13 cellular contexts compared by ENCODE assay signal in the genomic region with DNA sequence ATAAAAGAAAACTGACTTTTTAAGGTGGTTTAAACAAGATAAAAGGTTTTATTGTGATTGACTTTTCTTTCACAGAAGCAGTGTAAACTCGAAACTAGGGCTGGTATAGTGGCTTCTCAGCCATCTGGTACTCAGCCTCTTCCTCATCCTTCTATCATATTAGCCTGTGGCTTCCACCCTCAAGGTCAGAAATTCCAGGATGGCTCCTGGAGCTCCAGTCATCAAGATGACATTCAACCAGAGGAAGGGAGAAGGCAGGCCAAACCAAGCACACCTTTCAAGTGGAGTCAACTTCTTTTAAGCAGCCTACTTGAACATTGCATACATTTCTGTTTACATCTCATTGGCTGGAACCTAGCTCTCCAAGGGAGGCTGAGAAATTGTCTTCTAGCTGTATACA. TPM values are rescaled to one million over a fixed set of nuclear protein-coding genes. Genes with fewer than 3 reads are reported as not detected.
A peak's percentile ranks its signal among the peaks of the same experiment; 100 is the strongest.
DNase-seq lines count a peak whose midpoint lies in the region; ATAC-seq lines count a peak whose summit lies in the region.
"Had no signal": no experiment of that assay in that cellular context is flagged by ENCODE, and none has a peak within 500 bp of the region (broad histone marks: within the 10 kb centered on the region; RNA-seq: fewer than 3 reads in every experiment).

No MANE protein-coding gene starts in this region.

- no peak overlapping the region for H3K4me3 ChIP-seq in mucosa of rectum (ENCODE audit: low read length in 2 of 2)

- H3K4me3 Mint-ChIP-seq in activated CD4-positive, alpha-beta T cell treated with anti-CD3 and anti-CD28 coated beads, Interleukin-2, amount 10 ng/mL, durations not matched to agents 24 days and 14 days: peak overlapping the region; percentile 13
- peak overlapping the region; percentile 97 for H3K4me3 Mint-ChIP-seq in activated T-helper 17 cell treated with anti-CD3 and anti-CD28 coated beads, Interleukin-2, amount 50 U/mL, for 72 hours

- H3K9ac ChIP-seq in mucosa of rectum (ENCODE audit: low read depth in 1 of 2, low read length in 2 of 2): no peak overlapping the region

- peaks cover 18 to 29% of the 10 kb centered on the region in 2 donors for H3K4me1 ChIP-seq in mucosa of rectum (ENCODE audit: control insufficient read depth in 2 of 2, insufficient read depth in 2 of 2, low read length in 2 of 2)

- H3K27ac ChIP-seq in mucosa of rectum (ENCODE audit: low read depth in 2 of 2, low read length in 2 of 2) (peak overlapping the region; percentile 12 to 94), temporal lobe (ENCODE audit: low read depth, low read length) (peak overlapping the region; percentile 87)

- H3K36me3 Mint-ChIP-seq in activated CD4-positive, alpha-beta T cell treated with anti-CD3 and anti-CD28 coated beads, Interleukin-2, amount 10 ng/mL, durations not matched to agents 24 days and 14 days (ENCODE audit: low read depth): peaks cover 20% of the 10 kb centered on the region
- H3K36me3 Mint-ChIP-seq in activated T-helper 17 cell treated with anti-CD3 and anti-CD28 coated beads, Interleukin-2, amount 50 U/mL, for 72 hours (ENCODE audit: low read depth): peaks cover 21% of the 10 kb centered on the region

- peak; percentile 68 for DNase-seq in activated CD4-positive, alpha-beta T cell treated with anti-CD3 and anti-CD28 coated beads, Interleukin-2, amount 10 ng/mL, durations not matched to agents 24 days and 14 days
- no peak for DNase-seq in activated CD4-positive, alpha-beta T cell treated with anti-CD3 and anti-CD28 coated beads for 1 hour
- no peak for DNase-seq in RKO (ENCODE audit: low spot score)
- DNase-seq: activated naive CD4-positive, alpha-beta T cell treated with anti-CD3 and anti-CD28 coated beads, Interleukin-2, amount 50 U/mL, for 16 hours; effector CD4-positive, alpha-beta T cell; stimulated activated CD4-positive, alpha-beta T cell treated with anti-CD3 and anti-CD28 coated beads, Interleukin-4, amount 100 ng/mL, for 24 hours had no signal

- no peaks in the 10 kb centered on the region for H3K9me3 Mint-ChIP-seq in activated CD4-positive, alpha-beta T cell treated with anti-CD3 and anti-CD28 coated beads, Interleukin-2, amount 10 ng/mL, durations not matched to agents 24 days and 14 days
- H3K9me3 Mint-ChIP-seq in activated T-helper 17 cell treated with anti-CD3 and anti-CD28 coated beads, Interleukin-2, amount 50 U/mL, for 72 hours: no peaks in the 10 kb centered on the region

- ATAC-seq in activated T-helper 17 cell treated with anti-CD3 and anti-CD28 coated beads, Interleukin-2, amount 50 U/mL, for 72 hours (replicated peaks): no peak
- ATAC-seq in HG02970 (IDR thresholded peaks at IDR 0.05; ENCODE audit: low FRiP score, unreplicated experiment) (no peak), HG02610 (IDR thresholded peaks at IDR 0.05; ENCODE audit: unreplicated experiment) (no peak)
- ATAC-seq: A549; activated CD4-positive, CD25-positive, alpha-beta regulatory T cell treated with anti-CD3 and anti-CD28 coated beads, Interleukin-2, amount 50 U/mL, for 24 hours had no signal

- no peaks in the 10 kb centered on the region for H3K36me3 ChIP-seq in mucosa of rectum (ENCODE audit: control insufficient read depth in 2 of 2, insufficient read depth in 2 of 2, low read length in 2 of 2)

- no peaks in the 10 kb centered on the region for H3K27me3 ChIP-seq in mucosa of rectum (ENCODE audit: control insufficient read depth in 2 of 2, insufficient read depth in 2 of 2, low read length in 2 of 2)

- intact Hi-C loops in activated CD4-positive, alpha-beta T cell treated with anti-CD3 and anti-CD28 coated beads, Interleukin-2, amount 10 ng/mL, durations not matched to agents 24 days and 14 days (cut with micrococcal nuclease): no loop called here

- no peaks in the 10 kb centered on the region for H3K9me3 ChIP-seq in mucosa of rectum (ENCODE audit: control insufficient read depth in 2 of 2, low read length in 2 of 2)
- H3K9me3 ChIP-seq: A549 had no signal

- H3K4me1 Mint-ChIP-seq in activated CD4-positive, alpha-beta T cell treated with anti-CD3 and anti-CD28 coated beads, Interleukin-2, amount 10 ng/mL, durations not matched to agents 24 days and 14 days: peaks cover 47% of the 10 kb centered on the region
- H3K4me1 Mint-ChIP-seq in activated T-helper 17 cell treated with anti-CD3 and anti-CD28 coated beads, Interleukin-2, amount 50 U/mL, for 72 hours: peaks cover 21% of the 10 kb centered on the region

- H3K27me3 Mint-ChIP-seq in activated CD4-positive, alpha-beta T cell treated with anti-CD3 and anti-CD28 coated beads, Interleukin-2, amount 10 ng/mL, durations not matched to agents 24 days and 14 days: no peaks in the 10 kb centered on the region
- no peaks in the 10 kb centered on the region for H3K27me3 Mint-ChIP-seq in activated T-helper 17 cell treated with anti-CD3 and anti-CD28 coated beads, Interleukin-2, amount 50 U/mL, for 72 hours

- H3K27ac Mint-ChIP-seq in activated CD4-positive, alpha-beta T cell treated with anti-CD3 and anti-CD28 coated beads, Interleukin-2, amount 10 ng/mL, durations not matched to agents 24 days and 14 days: peak overlapping the region; percentile 66
- no peak overlapping the region for H3K27ac Mint-ChIP-seq in activated T-helper 17 cell treated with anti-CD3 and anti-CD28 coated beads, Interleukin-2, amount 50 U/mL, for 72 hours

RNA-seq across cellular contexts. Expression of gene MESD, which starts 1.3 kb away (rescaled TPM):
- 27.1 and 27.6 TPM in 2 replicates for total RNA-seq in activated CD4-positive, alpha-beta T cell treated with anti-CD3 and anti-CD28 coated beads, Interleukin-2, amount 10 ng/mL, durations not matched to agents 24 days and 14 days
- 10 to 100 TPM; 22.0 to 28.4 TPM for total RNA-seq in activated T-helper 17 cell treated with anti-CD3 and anti-CD28 coated beads, Interleukin-2, amount 50 U/mL, for 72 hours
- total RNA-seq in temporal lobe: 10.3 TPM

RNA-seq across cellular contexts. Expression of gene TLNRD1, which starts 9.8 kb away (rescaled TPM):
- total RNA-seq in activated CD4-positive, alpha-beta T cell treated with anti-CD3 and anti-CD28 coated beads, Interleukin-2, amount 10 ng/mL, durations not matched to agents 24 days and 14 days: 25.6 and 25.8 TPM in 2 replicates
- 10 to 100 TPM; 19.1 to 39.3 TPM for total RNA-seq in activated T-helper 17 cell treated with anti-CD3 and anti-CD28 coated beads, Interleukin-2, amount 50 U/mL, for 72 hours
- total RNA-seq in temporal lobe: 6.9 TPM
